In the genomic region with DNA sequence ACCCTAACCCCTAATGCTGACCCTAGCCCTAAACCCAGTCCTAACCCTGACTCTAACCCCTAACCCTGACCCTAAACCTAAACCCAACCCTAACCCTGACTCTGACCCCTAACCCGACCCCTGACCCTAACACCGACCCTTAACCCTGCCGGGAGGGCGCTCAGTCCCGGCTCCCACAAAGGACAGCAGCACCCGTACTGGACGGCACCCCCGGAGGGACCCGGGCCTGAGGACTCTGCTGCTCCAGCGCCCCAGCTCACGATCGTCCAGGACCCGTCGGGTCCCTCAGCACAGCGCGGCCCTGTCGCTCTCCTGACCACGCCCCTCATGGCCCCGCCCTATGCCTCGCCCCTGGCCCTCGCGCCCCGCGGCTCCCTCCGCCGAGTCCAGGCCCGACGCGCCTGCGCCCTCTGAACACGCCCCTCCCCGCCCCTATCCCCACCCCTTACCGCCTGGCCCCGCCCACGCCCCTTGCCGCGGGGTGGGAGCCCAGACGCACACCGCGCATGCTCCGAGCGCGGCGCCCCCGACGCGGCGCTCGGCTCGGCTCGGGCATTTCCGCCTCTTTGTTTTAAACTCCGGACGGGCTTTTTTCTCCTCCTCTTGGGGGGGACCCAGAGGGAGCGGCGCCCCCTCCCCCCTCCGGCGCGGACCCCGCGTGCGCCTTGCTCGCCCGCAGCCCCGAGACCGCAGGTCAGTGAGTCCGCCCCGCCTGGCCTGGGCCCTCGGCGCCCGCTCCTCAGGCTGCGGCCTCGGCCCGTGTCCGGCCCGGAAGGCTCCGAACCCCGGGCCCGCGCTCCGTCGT, we compare ENCODE assay signal across 8 cellular contexts. TPM values are rescaled to one million over a fixed set of nuclear protein-coding genes. Genes with fewer than 3 reads are reported as not detected.
DNase-seq lines count a peak whose midpoint lies in the region; ATAC-seq, FAIRE-seq and TF ChIP-seq lines count a peak whose summit lies in the region.

A gene with protein sequence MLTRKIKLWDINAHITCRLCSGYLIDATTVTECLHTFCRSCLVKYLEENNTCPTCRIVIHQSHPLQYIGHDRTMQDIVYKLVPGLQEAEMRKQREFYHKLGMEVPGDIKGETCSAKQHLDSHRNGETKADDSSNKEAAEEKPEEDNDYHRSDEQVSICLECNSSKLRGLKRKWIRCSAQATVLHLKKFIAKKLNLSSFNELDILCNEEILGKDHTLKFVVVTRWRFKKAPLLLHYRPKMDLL (plus strand): TSS at position 555 of the 805 bp plus-strand sequence. CDS start 27,849 bp downstream, outside the sequence.

- TF ChIP-seq POLR2A in H54 (IDR thresholded peaks at IDR 0.05; ENCODE audit: low read depth, low read length): 0 out of 2 replicates have a peak, but pooled peaks have one; percentile 21

- no peaks in the 10 kb centered on the region for H3K9me3 ChIP-seq in fibroblast of lung (ENCODE audit: control insufficient read depth, insufficient read depth, low read depth, low read length)

- no peaks in the 10 kb centered on the region for H3K27me3 ChIP-seq in fibroblast of lung (ENCODE audit: control insufficient read depth, insufficient read depth, low read length)

- ATAC-seq in activated T-helper 17 cell treated with anti-CD3 and anti-CD28 coated beads, Interleukin-2, amount 50 U/mL, for 72 hours (replicated peaks): peak; percentile 99
- peak; percentile 95 to 99 (median 97) for ATAC-seq in natural killer cell

- no peaks in the 10 kb centered on the region for H3K9me3 Mint-ChIP-seq in activated T-helper 17 cell treated with anti-CD3 and anti-CD28 coated beads, Interleukin-2, amount 50 U/mL, for 72 hours
- no peaks in the 10 kb centered on the region for H3K9me3 Mint-ChIP-seq in natural killer cell

- H3K27me3 Mint-ChIP-seq in activated T-helper 17 cell treated with anti-CD3 and anti-CD28 coated beads, Interleukin-2, amount 50 U/mL, for 72 hours: no peaks in the 10 kb centered on the region
- no peaks in the 10 kb centered on the region for H3K27me3 Mint-ChIP-seq in natural killer cell (ENCODE audit: low read depth in 2 of 2)

- POLR2A ChIA-PET in RWPE1 (lab: Yijun Ruan, JAX; ENCODE audit: low non-redundant PET): no interaction called here

- peaks cover 5% of the 10 kb centered on the region for H3K36me3 Mint-ChIP-seq in activated T-helper 17 cell treated with anti-CD3 and anti-CD28 coated beads, Interleukin-2, amount 50 U/mL, for 72 hours (ENCODE audit: low read depth)
- H3K36me3 Mint-ChIP-seq in natural killer cell: no peaks in the 10 kb centered on the region

- intact Hi-C loops in natural killer cell (cut with micrococcal nuclease): loop anchor here (2.0 to 5.0 kb wide), 2 partner anchors 25 to 77 kb away; no protein-coding TSS in a partner anchor

- H2AFZ ChIP-seq in fibroblast of lung (ENCODE audit: low read length): peak within 1 kb of the TSS; percentile 75

- TF ChIP-seq CTCF in RWPE1 (conservative IDR thresholded peaks at IDR 0.05; ENCODE audit: low read depth) (no peak), fibroblast of lung (conservative IDR thresholded peaks at IDR 0.05 in 1 of 2, IDR thresholded peaks at IDR 0.05 in 1 of 2; ENCODE audit: low read depth in 1 of 2, low read length in 2 of 2) (no peak), natural killer cell (IDR thresholded peaks at IDR 0.05) (no peak)

- CTCF ChIA-PET in RWPE1 (lab: Yijun Ruan, JAX): no interaction called here

- peak within 1 kb of the TSS; percentile 78 to 88 (median 80) for H3K4me3 ChIP-seq in fibroblast of lung (replicated peaks in 1 of 4; ENCODE audit: control extremely low read depth in 1 of 4, insufficient read depth in 1 of 4, low read depth in 3 of 4, low read length in 4 of 4)

- FAIRE-seq in H54 (lab: Jason Lieb, UNC): no peak

- H3K4me3 Mint-ChIP-seq in activated T-helper 17 cell treated with anti-CD3 and anti-CD28 coated beads, Interleukin-2, amount 50 U/mL, for 72 hours: peak within 1 kb of the TSS; percentile 81
- H3K4me3 Mint-ChIP-seq in natural killer cell: peak within 1 kb of the TSS; percentile 87

- peak within 1 kb of the TSS; percentile 98 for H3K9ac ChIP-seq in fibroblast of lung (ENCODE audit: insufficient read depth, low read length)

- peaks cover 15% of the 10 kb centered on the region for H3K4me1 Mint-ChIP-seq in activated T-helper 17 cell treated with anti-CD3 and anti-CD28 coated beads, Interleukin-2, amount 50 U/mL, for 72 hours
- H3K4me1 Mint-ChIP-seq in natural killer cell: peaks cover 13 to 37% of the 10 kb centered on the region in 2 donors

- peak within 1 kb of the TSS; percentile 77 for H3K27ac ChIP-seq in RWPE1
- peak within 1 kb of the TSS; percentile 92 for H3K27ac ChIP-seq in fibroblast of lung (ENCODE audit: insufficient read depth, low read length)

- peak within 1 kb of the TSS; percentile 88 for H3K27ac Mint-ChIP-seq in activated T-helper 17 cell treated with anti-CD3 and anti-CD28 coated beads, Interleukin-2, amount 50 U/mL, for 72 hours
- peak within 1 kb of the TSS; percentile 68 to 91 for H3K27ac Mint-ChIP-seq in natural killer cell

- H3K4me2 ChIP-seq in fibroblast of lung (ENCODE audit: extremely low read depth, insufficient read depth, low read length): peak within 1 kb of the TSS; percentile 92

- DNase-seq in EH (ENCODE audit: low read depth): peak; percentile 95
- DNase-seq in H54 (ENCODE audit: insufficient read length, low spot score): peak; percentile 92
- peak; percentile 96 for DNase-seq in LoVo (ENCODE audit: low spot score)
- DNase-seq in RWPE1 (ENCODE audit: low spot score): peak; percentile 97
- peak; percentile 91 to 96 for DNase-seq in fibroblast of lung (ENCODE audit: low read depth in 2 of 2)
- DNase-seq in natural killer cell: peak; percentile 91
- DNase-seq in stimulated activated naive CD4-positive, alpha-beta T cell (lab: John Stamatoyannopoulos, UW): peak; percentile 90 to 97 (median 96)

- no peaks in the 10 kb centered on the region for H3K36me3 ChIP-seq in fibroblast of lung (ENCODE audit: control insufficient read depth, insufficient read depth, low read length)

- H3K79me2 ChIP-seq in fibroblast of lung (ENCODE audit: control insufficient read depth, insufficient read depth, low read length): peaks cover 37% of the 10 kb centered on the region

- H4K20me1 ChIP-seq in fibroblast of lung (ENCODE audit: control insufficient read depth, extremely low read depth, insufficient read depth, low read length): peaks cover 3% of the 10 kb centered on the region

- no peaks in the 10 kb centered on the region for H3K4me1 ChIP-seq in fibroblast of lung (ENCODE audit: control insufficient read depth, extremely low read depth, insufficient read depth, low read length)

RNA-seq across cellular contexts. Expression of the gene that starts here (rescaled TPM):
- total RNA-seq in activated T-helper 17 cell treated with anti-CD3 and anti-CD28 coated beads, Interleukin-2, amount 50 U/mL, for 72 hours: 10 to 100 TPM; 34.4 to 35.3 TPM
- total RNA-seq in fibroblast of lung (27.1 and 30.0 TPM in 2 replicates), natural killer cell (100 to 1,000 TPM in 1 of 3 donors, 10 to 100 TPM in 2; 71.2 to 101 (median 97.2) TPM)
- polyA plus RNA-seq in fibroblast of lung: 24.8 and 25.6 TPM in 2 replicates
- 21.9 and 25.8 TPM in 2 replicates for polyA plus RNA-seq in fibroblast of lung (2012)
- polyA minus RNA-seq in fibroblast of lung (ENCODE audit: low replicate concordance): 42.8 and 80.2 TPM in 2 replicates

Comparison
In these comparisons a context has a peak if more than half of its experiments do, and no peak if none do; other contexts are left out.
1. Peak in every context shown above with its lines: DNase-seq, ATAC-seq, H3K4me3 ChIP-seq and H3K27ac ChIP-seq.